ENCODE assay signal across 18 cellular contexts in the genomic region with DNA sequence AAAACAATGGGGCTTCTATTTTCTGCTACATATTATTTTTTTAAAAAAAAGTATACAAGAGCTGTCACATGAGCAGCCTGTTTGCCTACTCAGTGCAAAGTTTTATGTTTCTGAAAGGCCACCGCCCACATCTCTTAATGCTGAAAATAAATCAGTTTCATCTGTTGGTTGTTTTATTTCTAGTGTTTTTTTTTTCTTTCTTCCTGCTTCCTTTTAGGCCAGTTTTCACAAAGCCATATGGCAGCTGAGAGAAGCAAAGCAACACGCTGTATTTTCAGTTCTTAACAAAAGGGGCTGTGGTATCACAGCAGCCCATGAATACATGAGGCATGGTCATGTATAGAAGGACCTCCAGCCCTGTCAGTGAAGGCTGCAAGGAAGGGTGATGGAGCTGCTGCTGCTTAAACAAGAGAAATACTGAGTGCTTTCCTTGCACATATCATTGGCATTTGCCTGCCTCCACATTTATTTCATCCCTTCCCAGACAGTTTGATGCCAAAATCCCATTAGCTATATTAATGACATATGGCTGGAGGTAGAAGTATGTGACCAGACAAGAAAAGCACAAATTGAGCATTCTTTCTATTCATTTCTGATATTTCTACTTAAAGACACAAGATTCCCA.
DNase-seq lines count a peak whose midpoint lies in the region; ATAC-seq and TF ChIP-seq lines count a peak whose summit lies in the region.
"Had no signal": no experiment of that assay in that cellular context is flagged by ENCODE, and none has a peak within 500 bp of the region (broad histone marks: within the 10 kb centered on the region; RNA-seq: fewer than 3 reads in every experiment).

No MANE protein-coding gene starts in this region.

- no peak overlapping the region for H3K27ac ChIP-seq in fibroblast of lung (ENCODE audit: insufficient read depth, low read length)
- H3K27ac ChIP-seq: adrenal gland; BLaER1 treated with 17β-estradiol and CSF1 and Interleukin-3, amounts not matched to agents 10 nM and 100 nM had no signal

- H3K27ac Mint-ChIP-seq in osteocyte (ENCODE audit: unreplicated experiment) = peak overlapping the region; percentile 90
- H3K27ac Mint-ChIP-seq in activated CD8-positive, alpha-beta memory T cell treated with anti-CD3 and anti-CD28 coated beads, Interleukin-2, amount 10 ng/mL, durations not matched to agents 7 days and 5 days = no peak overlapping the region
- H3K27ac Mint-ChIP-seq in natural killer cell = no peak overlapping the region
- H3K27ac Mint-ChIP-seq: activated CD4-positive, alpha-beta T cell treated with anti-CD3 and anti-CD28 coated beads, Interleukin-2, amount 10 ng/mL, durations not matched to agents 7 days and 5 days; activated T-cell treated with anti-CD3 and anti-CD28 coated beads, Interleukin-2, amount 50 U/mL, for 72 hours had no signal

- peaks cover 2% of the 10 kb centered on the region for H3K36me3 Mint-ChIP-seq in osteocyte (ENCODE audit: unreplicated experiment)
- no peaks in the 10 kb centered on the region for H3K36me3 Mint-ChIP-seq in activated CD8-positive, alpha-beta memory T cell treated with anti-CD3 and anti-CD28 coated beads, Interleukin-2, amount 10 ng/mL, durations not matched to agents 7 days and 5 days
- no peaks in the 10 kb centered on the region for H3K36me3 Mint-ChIP-seq in natural killer cell

- H3K9ac ChIP-seq in fibroblast of lung (ENCODE audit: insufficient read depth, low read length) = no peak overlapping the region
- H3K9ac ChIP-seq: BLaER1 treated with 17β-estradiol and CSF1 and Interleukin-3, amounts not matched to agents 10 nM and 100 nM had no signal

- no peak for TF ChIP-seq CTCF in BJ (IDR thresholded peaks at IDR 0.05; ENCODE audit: insufficient read depth, low read depth, low read length)
- no peak for TF ChIP-seq CTCF in fibroblast of lung (conservative IDR thresholded peaks at IDR 0.05 in 1 of 2, IDR thresholded peaks at IDR 0.05 in 1 of 2; ENCODE audit: low read depth in 1 of 2, low read length in 2 of 2)
- TF ChIP-seq CTCF in osteocyte (IDR thresholded peaks at IDR 0.05) = no peak
- TF ChIP-seq CTCF in natural killer cell (IDR thresholded peaks at IDR 0.05) = no peak

- no peak overlapping the region for H3K4me3 ChIP-seq in BJ (ENCODE audit: low read depth, low read length)
- H3K4me3 ChIP-seq in fibroblast of lung (replicated peaks in 1 of 4; ENCODE audit: control extremely low read depth in 1 of 4, insufficient read depth in 1 of 4, low read depth in 3 of 4, low read length in 4 of 4) = no peak overlapping the region
- H3K4me3 ChIP-seq: adrenal gland; BLaER1 treated with 17β-estradiol and CSF1 and Interleukin-3, amounts not matched to agents 10 nM and 100 nM; lung; MG63 had no signal

- H2AFZ ChIP-seq in fibroblast of lung (ENCODE audit: low read length) = peak overlapping the region; percentile 59

- DNase-seq in BJ (ENCODE audit: low read depth) (peak; percentile 69), NCI-H82 (lab: John Stamatoyannopoulos, UW) (peak; percentile 46), fibroblast of lung (ENCODE audit: low read depth in 2 of 2) (peak; percentile 33 to 56), osteocyte (ENCODE audit: extremely low spot score, unreplicated experiment) (no peak), SHP77 (lab: John Stamatoyannopoulos, UW) (no peak), natural killer cell (no peak)
- no peak for DNase-seq in activated CD4-positive, alpha-beta T cell treated with anti-CD3 and anti-CD28 coated beads for 48 hours
- DNase-seq in activated CD8-positive, alpha-beta memory T cell treated with anti-CD3 and anti-CD28 coated beads, Interleukin-2, amount 10 ng/mL, durations not matched to agents 7 days and 5 days = no peak
- DNase-seq: activated CD4-positive, alpha-beta T cell treated with anti-CD3 and anti-CD28 coated beads, Interleukin-2, amount 10 ng/mL, durations not matched to agents 7 days and 5 days; activated T-cell treated with anti-CD3 and anti-CD28 coated beads, Interleukin-2, amount 50 U/mL, for 72 hours; adrenal gland; erythroblast; MG63; NCI-H2107; nucleus accumbens; stimulated activated CD4-positive, alpha-beta T cell treated with anti-CD3 and anti-CD28 coated beads, Interleukin-12 subunit alpha, Interleukin-12 subunit beta, amount 100 ng/mL, for 4 hours had no signal

- no peaks in the 10 kb centered on the region for H3K27me3 ChIP-seq in BJ (ENCODE audit: control insufficient read depth, insufficient read depth, low read length)
- no peaks in the 10 kb centered on the region for H3K27me3 ChIP-seq in fibroblast of lung (ENCODE audit: control insufficient read depth, insufficient read depth, low read length)
- H3K27me3 ChIP-seq: adrenal gland; BLaER1 treated with 17β-estradiol and CSF1 and Interleukin-3, amounts not matched to agents 10 nM and 100 nM; MG63 had no signal

- peaks cover 6% of the 10 kb centered on the region for H3K4me1 ChIP-seq in fibroblast of lung (ENCODE audit: control insufficient read depth, extremely low read depth, insufficient read depth, low read length)
- H3K4me1 ChIP-seq: adrenal gland had no signal

- CTCF ChIA-PET in BJ (lab: Yijun Ruan, JAX) = interaction anchor here (0.9 to 1.3 kb wide), 3 partner anchors 14 to 236 kb away, joined by 3 read pairs; no protein-coding TSS in a partner anchor
- CTCF ChIA-PET in activated CD8-positive, alpha-beta memory T cell treated with anti-CD3 and anti-CD28 coated beads, Interleukin-2, amount 10 ng/mL, durations not matched to agents 7 days and 5 days (lab: Charles Lee) = no interaction called here

- peaks cover 11% of the 10 kb centered on the region for H3K9me3 Mint-ChIP-seq in osteocyte (ENCODE audit: unreplicated experiment)
- peaks cover 2% of the 10 kb centered on the region for H3K9me3 Mint-ChIP-seq in activated CD8-positive, alpha-beta memory T cell treated with anti-CD3 and anti-CD28 coated beads, Interleukin-2, amount 10 ng/mL, durations not matched to agents 7 days and 5 days (ENCODE audit: low read depth)
- peaks cover 14 to 19% of the 10 kb centered on the region in 2 donors for H3K9me3 Mint-ChIP-seq in natural killer cell

- H3K9me3 ChIP-seq in fibroblast of lung (ENCODE audit: control insufficient read depth, insufficient read depth, low read depth, low read length) = no peaks in the 10 kb centered on the region
- H3K9me3 ChIP-seq: adrenal gland; BLaER1 treated with 17β-estradiol and CSF1 and Interleukin-3, amounts not matched to agents 10 nM and 100 nM; MG63 had no signal

- H3K79me2 ChIP-seq in fibroblast of lung (ENCODE audit: control insufficient read depth, insufficient read depth, low read length) = no peaks in the 10 kb centered on the region

- peaks cover 57% of the 10 kb centered on the region for H3K4me1 Mint-ChIP-seq in osteocyte (ENCODE audit: unreplicated experiment)
- H3K4me1 Mint-ChIP-seq in activated CD8-positive, alpha-beta memory T cell treated with anti-CD3 and anti-CD28 coated beads, Interleukin-2, amount 10 ng/mL, durations not matched to agents 7 days and 5 days = no peaks in the 10 kb centered on the region
- H3K4me1 Mint-ChIP-seq in natural killer cell = no peaks in the 10 kb centered on the region
- H3K4me1 Mint-ChIP-seq: activated CD4-positive, alpha-beta T cell treated with anti-CD3 and anti-CD28 coated beads, Interleukin-2, amount 10 ng/mL, durations not matched to agents 7 days and 5 days had no signal

- peak overlapping the region; percentile 44 for H3K4me2 ChIP-seq in fibroblast of lung (ENCODE audit: extremely low read depth, insufficient read depth, low read length)

- no peaks in the 10 kb centered on the region for H3K36me3 ChIP-seq in BJ (ENCODE audit: control insufficient read depth, insufficient read depth, low read length)
- H3K36me3 ChIP-seq in fibroblast of lung (ENCODE audit: control insufficient read depth, insufficient read depth, low read length) = no peaks in the 10 kb centered on the region
- H3K36me3 ChIP-seq: adrenal gland; BLaER1 treated with 17β-estradiol and CSF1 and Interleukin-3, amounts not matched to agents 10 nM and 100 nM; MG63 had no signal

- no peak for ATAC-seq in activated CD8-positive, alpha-beta memory T cell treated with anti-CD3 and anti-CD28 coated beads, Interleukin-2, amount 10 ng/mL, durations not matched to agents 7 days and 5 days
- ATAC-seq in natural killer cell = no peak
- ATAC-seq: activated T-cell treated with anti-CD3 and anti-CD28 coated beads, Interleukin-2, amount 50 U/mL, for 72 hours had no signal

- H3K4me3 Mint-ChIP-seq in osteocyte (ENCODE audit: unreplicated experiment) = peak overlapping the region; percentile 38
- no peak overlapping the region for H3K4me3 Mint-ChIP-seq in activated CD8-positive, alpha-beta memory T cell treated with anti-CD3 and anti-CD28 coated beads, Interleukin-2, amount 10 ng/mL, durations not matched to agents 7 days and 5 days
- H3K4me3 Mint-ChIP-seq in natural killer cell = no peak overlapping the region
- H3K4me3 Mint-ChIP-seq: activated CD4-positive, alpha-beta T cell treated with anti-CD3 and anti-CD28 coated beads, Interleukin-2, amount 10 ng/mL, durations not matched to agents 7 days and 5 days; activated T-cell treated with anti-CD3 and anti-CD28 coated beads, Interleukin-2, amount 50 U/mL, for 72 hours had no signal

- intact Hi-C loops in natural killer cell (cut with micrococcal nuclease) = no loop called here

- H4K20me1 ChIP-seq in fibroblast of lung (ENCODE audit: control insufficient read depth, extremely low read depth, insufficient read depth, low read length) = no peaks in the 10 kb centered on the region
- H4K20me1 ChIP-seq: BLaER1 treated with 17β-estradiol and CSF1 and Interleukin-3, amounts not matched to agents 10 nM and 100 nM had no signal

- POLR2A ChIA-PET in BJ (lab: Charles Lee) = interaction anchor here (0.7 to 1.1 kb wide), 2 partner anchors 173 to 303 kb away, joined by 3 read pairs; partner anchors contain the start of gene PCDH18

- no peaks in the 10 kb centered on the region for H3K27me3 Mint-ChIP-seq in osteocyte (ENCODE audit: unreplicated experiment)
- H3K27me3 Mint-ChIP-seq in activated CD8-positive, alpha-beta memory T cell treated with anti-CD3 and anti-CD28 coated beads, Interleukin-2, amount 10 ng/mL, durations not matched to agents 7 days and 5 days = no peaks in the 10 kb centered on the region
- no peaks in the 10 kb centered on the region for H3K27me3 Mint-ChIP-seq in natural killer cell (ENCODE audit: low read depth in 2 of 2)
- H3K27me3 Mint-ChIP-seq: activated CD4-positive, alpha-beta T cell treated with anti-CD3 and anti-CD28 coated beads, Interleukin-2, amount 10 ng/mL, durations not matched to agents 7 days and 5 days had no signal

Comparison
In these comparisons a context has a peak if more than half of its experiments do, and no peak if none do; other contexts are left out.
1. DNase-seq: peak in BJ (single experiment), NCI-H82 (single experiment) and fibroblast of lung (2 of 2); none in osteocyte (single experiment), activated CD4-positive, alpha-beta T cell treated with anti-CD3 and anti-CD28 coated beads for 48 hours (single experiment), SHP77 (0 of 2), activated CD8-positive, alpha-beta memory T cell treated with anti-CD3 and anti-CD28 coated beads, Interleukin-2, amount 10 ng/mL, durations not matched to agents 7 days and 5 days (single experiment) and natural killer cell (single experiment).